ENCODE assay signal across 1 cellular context in the genomic region with DNA sequence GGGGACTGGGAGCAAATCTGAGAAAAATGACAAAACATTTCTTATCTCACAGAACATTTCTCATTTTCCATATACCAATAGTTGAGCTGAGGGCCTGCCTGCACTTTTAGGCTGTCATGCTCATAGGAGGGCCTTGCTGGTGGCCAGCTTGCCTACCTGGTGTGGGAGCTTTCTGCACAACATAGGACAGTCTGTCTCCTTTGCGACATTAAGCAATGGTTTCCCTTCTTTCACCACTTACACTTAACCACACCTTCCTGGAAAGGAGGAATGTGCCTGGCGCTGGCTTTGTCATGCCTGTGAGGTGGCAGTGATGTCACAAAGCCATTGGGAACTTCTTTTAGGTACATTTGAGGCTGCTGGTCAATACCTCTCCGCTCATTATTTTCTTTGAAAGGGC.
TF ChIP-seq lines count a peak whose summit lies in the region.

No MANE protein-coding gene starts in this region.

TF ChIP-seq in GM12878, 131 proteins besides CTCF, POLR2A, EP300 and RAD21:
- TF ChIP-seq, protein P1, sequence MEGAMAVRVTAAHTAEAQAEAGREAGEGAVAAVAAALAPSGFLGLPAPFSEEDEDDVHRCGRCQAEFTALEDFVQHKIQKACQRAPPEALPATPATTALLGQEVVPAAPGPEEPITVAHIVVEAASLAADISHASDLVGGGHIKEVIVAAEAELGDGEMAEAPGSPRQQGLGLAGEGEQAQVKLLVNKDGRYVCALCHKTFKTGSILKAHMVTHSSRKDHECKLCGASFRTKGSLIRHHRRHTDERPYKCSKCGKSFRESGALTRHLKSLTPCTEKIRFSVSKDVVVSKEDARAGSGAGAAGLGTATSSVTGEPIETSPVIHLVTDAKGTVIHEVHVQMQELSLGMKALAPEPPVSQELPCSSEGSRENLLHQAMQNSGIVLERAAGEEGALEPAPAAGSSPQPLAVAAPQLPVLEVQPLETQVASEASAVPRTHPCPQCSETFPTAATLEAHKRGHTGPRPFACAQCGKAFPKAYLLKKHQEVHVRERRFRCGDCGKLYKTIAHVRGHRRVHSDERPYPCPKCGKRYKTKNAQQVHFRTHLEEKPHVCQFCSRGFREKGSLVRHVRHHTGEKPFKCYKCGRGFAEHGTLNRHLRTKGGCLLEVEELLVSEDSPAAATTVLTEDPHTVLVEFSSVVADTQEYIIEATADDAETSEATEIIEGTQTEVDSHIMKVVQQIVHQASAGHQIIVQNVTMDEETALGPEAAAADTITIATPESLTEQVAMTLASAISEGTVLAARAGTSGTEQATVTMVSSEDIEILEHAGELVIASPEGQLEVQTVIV (IDR thresholded peaks at IDR 0.05; ENCODE audit: borderline replicate concordance, partially characterized antibody): no peak
- TF ChIP-seq POLR2AphosphoS5 (IDR thresholded peaks at IDR 0.05; ENCODE audit: low read length) (peak; percentile 58), NFXL1 (IDR thresholded peaks at IDR 0.05; ENCODE audit: borderline replicate concordance) (no peak)
